ENCODE assay signal across 10 cellular contexts in the genomic region with DNA sequence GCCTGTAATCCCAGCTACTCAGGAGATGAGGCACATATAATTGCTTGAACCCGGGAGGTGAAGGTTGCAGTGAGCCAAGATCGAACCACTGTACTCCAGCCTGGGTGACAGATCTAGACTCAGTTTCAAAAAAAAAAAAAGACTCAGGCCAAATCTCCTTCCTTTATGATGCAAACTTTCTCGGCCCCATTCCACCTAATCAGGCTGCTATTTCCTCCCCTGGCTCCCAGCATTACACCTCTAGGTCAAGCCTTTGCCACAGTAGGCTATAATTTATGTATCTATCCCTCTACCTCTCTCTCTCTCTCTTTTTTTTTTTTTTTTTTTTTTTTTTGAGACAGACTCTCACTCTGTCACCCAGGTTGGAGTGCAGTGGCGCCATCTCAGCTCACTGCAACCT. TPM values are rescaled to one million over a fixed set of nuclear protein-coding genes. Genes with fewer than 3 reads are reported as not detected.
"Had no signal": no experiment of that assay in that cellular context is flagged by ENCODE, and none has a peak within 500 bp of the region (broad histone marks: within the 10 kb centered on the region; RNA-seq: fewer than 3 reads in every experiment).

No MANE protein-coding gene starts in this region.

RNA-seq across cellular contexts. Expression of a gene that starts 1.5 kb away (rescaled TPM):
- total RNA-seq: activated B cell treated with CpG ODN at 0.5 μM for 24 hours; activated T-helper 17 cell treated with anti-CD3 and anti-CD28 coated beads, Interleukin-2, amount 50 U/mL, for 72 hours; cardiac muscle cell; T-helper 17 cell had no signal

RNA-seq across cellular contexts. Expression of a gene that starts 9.1 kb away (rescaled TPM):
- total RNA-seq: activated B cell treated with CpG ODN at 0.5 μM for 24 hours; activated CD8-positive, alpha-beta T cell treated with anti-CD3 and anti-CD28 coated beads for 36 hours; activated T-cell treated with anti-CD3 and anti-CD28 coated beads, Interleukin-2, amount 50 U/mL, for 4 hours; activated T-helper 17 cell treated with anti-CD3 and anti-CD28 coated beads, Interleukin-2, amount 50 U/mL, for 72 hours; astrocyte; colonic mucosa; endodermal cell; esophagus muscularis mucosa; T-helper 17 cell had no signal

RNA-seq across cellular contexts. Expression of a gene that starts 43.9 kb away (rescaled TPM):
- total RNA-seq: activated B cell treated with CpG ODN at 0.5 μM for 24 hours; activated T-helper 17 cell treated with anti-CD3 and anti-CD28 coated beads, Interleukin-2, amount 50 U/mL, for 72 hours; cardiac muscle cell; endodermal cell had no signal
